In genomic region chr11:110430267-110431211, GRCh38 we compare ENCODE assay signal across 8 cellular contexts.
DNase-seq lines count a peak whose midpoint lies in the region; ATAC-seq lines count a peak whose summit lies in the region.

No MANE protein-coding gene starts in this region.

- DNase-seq in activated CD8-positive, alpha-beta memory T cell treated with anti-CD3 and anti-CD28 coated beads for 24 hours, result peak; percentile 75
- no peak for DNase-seq in activated CD8-positive, alpha-beta memory T cell treated with anti-CD3 and anti-CD28 coated beads, Interleukin-2, amount 50 U/mL, for 48 hours
- peak; percentile 53 for DNase-seq in NCI-H510A (lab: John Stamatoyannopoulos, UW)
- DNase-seq in activated gamma-delta T cell treated with anti-CD3 and anti-CD28 coated beads, Interleukin-2, amount 50 U/mL, for 16 hours (ENCODE audit: low read depth), result peak; percentile 31
- peak; percentile 34 for DNase-seq in globus pallidus (ENCODE audit: low spot score)
- peak in 42 of 56 donors; percentile 29 to 81 (median 58) for DNase-seq in nucleus accumbens (lab: John Stamatoyannopoulos, UW)
- DNase-seq in NCI-H187 treated with DMSO at 0.1 percent for 48 hours (lab: John Stamatoyannopoulos, UW), result no peak

- peak; percentile 31 for ATAC-seq in HG02840 (IDR thresholded peaks at IDR 0.05; ENCODE audit: low FRiP score, unreplicated experiment)

Comparison
In these comparisons a context has a peak if more than half of its experiments do, and no peak if none do; other contexts are left out.
1. DNase-seq: peak in activated CD8-positive, alpha-beta memory T cell treated with anti-CD3 and anti-CD28 coated beads for 24 hours (single experiment), NCI-H510A (single experiment), activated gamma-delta T cell treated with anti-CD3 and anti-CD28 coated beads, Interleukin-2, amount 50 U/mL, for 16 hours (single experiment), globus pallidus (single experiment) and nucleus accumbens (42 of 56); none in activated CD8-positive, alpha-beta memory T cell treated with anti-CD3 and anti-CD28 coated beads, Interleukin-2, amount 50 U/mL, for 48 hours (single experiment) and NCI-H187 treated with DMSO at 0.1 percent for 48 hours (single experiment).